In genomic region chr3:138078901-138079344, GRCh38 we compare ENCODE assay signal across 10 cellular contexts. TPM values are rescaled to one million over a fixed set of nuclear protein-coding genes. Genes with fewer than 3 reads are reported as not detected.
DNase-seq lines count a peak whose midpoint lies in the region; ATAC-seq and TF ChIP-seq lines count a peak whose summit lies in the region.
"Had no signal": no experiment of that assay in that cellular context is flagged by ENCODE, and none has a peak within 500 bp of the region (broad histone marks: within the 10 kb centered on the region; RNA-seq: fewer than 3 reads in every experiment).

No MANE protein-coding gene starts in this region.

- H3K9me3 Mint-ChIP-seq in natural killer cell, result no peaks in the 10 kb centered on the region

- H3K4me3 Mint-ChIP-seq in natural killer cell, result no peak overlapping the region

- peaks cover 0 to 10% of the 10 kb centered on the region in 2 donors for H3K4me1 Mint-ChIP-seq in natural killer cell

- DNase-seq in NK-92 treated with Interleukin-12 subunit alpha and Interleukin-12 subunit beta, amount 100 ng/mL, for 24 hours (lab: John Stamatoyannopoulos, UW), result peak; percentile 18
- no peak for DNase-seq in NK-92 (lab: John Stamatoyannopoulos, UW; ENCODE audit: unreplicated experiment)
- peak; percentile 97 for DNase-seq in NCI-H226
- DNase-seq in dedifferentiated amniotic fluid mesenchymal stem cell (ENCODE audit: extremely low spot score), result peak; percentile 60
- DNase-seq in renal cortical epithelial cell (ENCODE audit: low read depth), result peak; percentile 95
- DNase-seq in natural killer cell, result no peak
- DNase-seq: heart left ventricle, MM.1S had no signal

- H3K27ac Mint-ChIP-seq in natural killer cell, result no peak overlapping the region

- no peak for TF ChIP-seq CTCF in natural killer cell (IDR thresholded peaks at IDR 0.05)

- H3K27me3 Mint-ChIP-seq in natural killer cell (ENCODE audit: low read depth in 2 of 2), result peaks cover 0 to 16% of the 10 kb centered on the region in 2 donors

- intact Hi-C loops in natural killer cell (cut with micrococcal nuclease), result no loop called here

- no peaks in the 10 kb centered on the region for H3K36me3 Mint-ChIP-seq in natural killer cell

- ATAC-seq in HG03460 (IDR thresholded peaks at IDR 0.05; ENCODE audit: unreplicated experiment) (no peak), natural killer cell (no peak), HG02970 (IDR thresholded peaks at IDR 0.05; ENCODE audit: low FRiP score, unreplicated experiment) (no peak)

RNA-seq across cellular contexts. Expression of gene DZIP1L, which starts 36.5 kb away (rescaled TPM):
- 9.0 and 21.5 TPM in 2 replicates for total RNA-seq in renal cortical epithelial cell
- not detected for total RNA-seq in natural killer cell

RNA-seq across cellular contexts. Expression of gene A4GNT, which starts 53.3 kb away (rescaled TPM):
- total RNA-seq in renal cortical epithelial cell, result not detected in 2 replicates
- not detected for total RNA-seq in natural killer cell
- total RNA-seq: heart left ventricle had no signal

Comparison
In these comparisons a context has a peak if more than half of its experiments do, and no peak if none do; other contexts are left out.
1. DNase-seq: peak in NK-92 treated with Interleukin-12 subunit alpha and Interleukin-12 subunit beta, amount 100 ng/mL, for 24 hours (single experiment), NCI-H226 (single experiment), dedifferentiated amniotic fluid mesenchymal stem cell (single experiment) and renal cortical epithelial cell (single experiment); none in NK-92 (single experiment) and natural killer cell (single experiment).
2. RNA of gene DZIP1L, which starts 36.5 kb away (total RNA-seq): 9.0 to 21.5 TPM in renal cortical epithelial cell; not detected in natural killer cell; every median in the first group is over 10 times any median in the second.